Comparison of ENCODE assay signal across 18 cellular contexts in genomic region chr6:169866668-169867521, GRCh38.
DNase-seq lines count a peak whose midpoint lies in the region; ATAC-seq, FAIRE-seq and TF ChIP-seq lines count a peak whose summit lies in the region.
"Had no signal": no experiment of that assay in that cellular context is flagged by ENCODE, and none has a peak within 500 bp of the region (broad histone marks: within the 10 kb centered on the region; RNA-seq: fewer than 3 reads in every experiment).

No MANE protein-coding gene starts in this region.

- no peak overlapping the region for H2AK5ac ChIP-seq in neuronal stem cell (ENCODE audit: low read depth, low read length)

- H2BK12ac ChIP-seq in neuronal stem cell (ENCODE audit: low read length) = no peak overlapping the region

- H2BK15ac ChIP-seq in neuronal stem cell (ENCODE audit: low read length) = no peak overlapping the region

- no peak overlapping the region for H3K18ac ChIP-seq in neuronal stem cell (ENCODE audit: low read length)

- H3K4me2 ChIP-seq in neuronal stem cell (ENCODE audit: insufficient read depth, low read length, poor library complexity, severe bottlenecking) = no peak overlapping the region
- H3K4me2 ChIP-seq in hepatocyte = no peak overlapping the region
- H3K4me2 ChIP-seq: KMS-11 had no signal

- H3K14ac ChIP-seq in neuronal stem cell (ENCODE audit: low read length) = no peak overlapping the region

- H3K4me1 ChIP-seq in neuronal stem cell (ENCODE audit: control insufficient read depth in 2 of 2, insufficient read depth in 1 of 2, low read depth in 1 of 2, low read length in 2 of 2) = no peaks in the 10 kb centered on the region
- H3K4me1 ChIP-seq in vagina = peaks cover 11% of the 10 kb centered on the region
- peaks cover 10% of the 10 kb centered on the region for H3K4me1 ChIP-seq in hepatocyte (ENCODE audit: insufficient read depth)
- H3K4me1 ChIP-seq: BE2C, SJCRH30 had no signal

- H2BK5ac ChIP-seq in neuronal stem cell (ENCODE audit: low read length) = no peak overlapping the region

- no peak overlapping the region for H4K91ac ChIP-seq in neuronal stem cell (ENCODE audit: low read depth, low read length, poor library complexity)

- H4K8ac ChIP-seq in neuronal stem cell (ENCODE audit: low read depth, low read length) = peak overlapping the region; percentile 29

- WGBS in neuronal stem cell (ENCODE audit: extremely low coverage in 2 of 2, insufficient read length in 2 of 2, insufficient replicate concordance in 1 of 2), 2 donors = no CpG with 5 or more reads among the region's 18 CpGs
- WGBS in hepatocyte (ENCODE audit: low lambda C conversion rate, missing lambda C conversion rate) = 90% methylated on average over 18 of the region's 18 CpGs

- no peaks in the 10 kb centered on the region for H3K79me1 ChIP-seq in neuronal stem cell (ENCODE audit: low read depth, low read length)

- H2AFZ ChIP-seq in neuronal stem cell (ENCODE audit: low read length) (no peak overlapping the region), hepatocyte (no peak overlapping the region)

- TF ChIP-seq POLR2A in vagina (IDR thresholded peaks at IDR 0.05) = no peak

- H3K9me3 ChIP-seq in neuronal stem cell (replicated peaks in 1 of 2; ENCODE audit: control insufficient read depth in 2 of 2, insufficient read depth in 1 of 2, low read depth in 1 of 2, low read length in 2 of 2) (peaks cover 0 to 4% of the 10 kb centered on the region in 2 donors), vagina (no peaks in the 10 kb centered on the region), hepatocyte (ENCODE audit: low read depth) (no peaks in the 10 kb centered on the region)
- H3K9me3 ChIP-seq: BE2C, SJCRH30 had no signal

- H2BK120ac ChIP-seq in neuronal stem cell (ENCODE audit: low read depth, low read length) = no peak overlapping the region

- DNase-seq in cardiac septum (ENCODE audit: low spot score) (peak; percentile 14), left ventricle myocardium superior (no peak), bronchial epithelial cell (ENCODE audit: low read depth) (no peak), neuronal stem cell (ENCODE audit: low spot score) (no peak), vagina (ENCODE audit: extremely low spot score in 2 of 2) (peak; percentile 74 to 77), NCI-H1417 (lab: John Stamatoyannopoulos, UW) (no peak), hepatocyte (ENCODE audit: low spot score) (no peak)
- DNase-seq: BE2C; CD8-positive, alpha-beta memory T cell; H9; NCI-H1436 treated with DMSO at 0.1 percent for 48 hours; NCI-H2029; NCI-H345; NCI-H524 treated with DMSO at 0.1 percent for 48 hours; SJCRH30 had no signal

- H3K79me2 ChIP-seq in hepatocyte = no peaks in the 10 kb centered on the region

- H4K20me1 ChIP-seq in hepatocyte (ENCODE audit: insufficient read depth, poor library complexity, severe bottlenecking) = no peaks in the 10 kb centered on the region

- peak; percentile 76 for FAIRE-seq in bronchial epithelial cell (lab: Jason Lieb, UNC)
- FAIRE-seq: D721Med had no signal

- no peaks in the 10 kb centered on the region for H3K9me2 ChIP-seq in hepatocyte (replicated peaks; ENCODE audit: insufficient read depth)

- H3K27me3 ChIP-seq in bronchial epithelial cell (ENCODE audit: control insufficient read depth, insufficient read depth, low read length) = no peaks in the 10 kb centered on the region
- H3K27me3 ChIP-seq in neuronal stem cell (ENCODE audit: control insufficient read depth in 3 of 3, insufficient read depth in 3 of 3, low read depth in 1 of 3, low read length in 3 of 3) = peaks cover 0 to 4% (median 0%) of the 10 kb centered on the region in 3 experiments
- no peaks in the 10 kb centered on the region for H3K27me3 ChIP-seq in vagina
- H3K27me3 ChIP-seq in hepatocyte = no peaks in the 10 kb centered on the region
- H3K27me3 ChIP-seq: BE2C, SJCRH30 had no signal

- no peak overlapping the region for H3K9ac ChIP-seq in neuronal stem cell (ENCODE audit: low read depth, low read length, poor library complexity)
- H3K9ac ChIP-seq: KMS-11 had no signal

- intact Hi-C loops in cardiac septum (cut with DNase I) = no loop called here
- intact Hi-C loops in left ventricle myocardium superior (cut with micrococcal nuclease) = no loop called here
- intact Hi-C loops in vagina (cut with DNase I) = no loop called here

- ATAC-seq in left ventricle myocardium superior (no peak), GM21381 (IDR thresholded peaks at IDR 0.05; ENCODE audit: unreplicated experiment) (no peak)

- H3K4ac ChIP-seq in neuronal stem cell (ENCODE audit: low read length) = no peak overlapping the region

- no peak overlapping the region for H3K4me3 ChIP-seq in bronchial epithelial cell (ENCODE audit: low read depth, low read length)
- H3K4me3 ChIP-seq in neuronal stem cell (ENCODE audit: low read length in 2 of 2) = no peak overlapping the region
- H3K4me3 ChIP-seq in vagina = no peak overlapping the region
- no peak overlapping the region for H3K4me3 ChIP-seq in hepatocyte
- H3K4me3 ChIP-seq: SJCRH30 had no signal

- no peak overlapping the region for H3K23ac ChIP-seq in neuronal stem cell (ENCODE audit: low read depth, low read length, poor library complexity)

- no peak for TF ChIP-seq CTCF in bronchial epithelial cell (IDR thresholded peaks at IDR 0.05; ENCODE audit: insufficient read depth, low read length, severe bottlenecking)
- TF ChIP-seq CTCF in vagina (IDR thresholded peaks at IDR 0.05) = no peak
- TF ChIP-seq CTCF in hepatocyte (IDR thresholded peaks at IDR 0.05; ENCODE audit: poor library complexity) = no peak

- H3K27ac ChIP-seq in neuronal stem cell (replicated peaks; ENCODE audit: low read length) = no peak overlapping the region
- H3K27ac ChIP-seq in vagina = no peak overlapping the region
- H3K27ac ChIP-seq in hepatocyte = no peak overlapping the region
- H3K27ac ChIP-seq: KMS-11, SJCRH30 had no signal

- H3K36me3 ChIP-seq in bronchial epithelial cell (ENCODE audit: control insufficient read depth, insufficient read depth, low read length) (no peaks in the 10 kb centered on the region), neuronal stem cell (replicated peaks in 1 of 2; ENCODE audit: control insufficient read depth in 2 of 2, insufficient read depth in 2 of 2, low read length in 2 of 2) (no peaks in the 10 kb centered on the region), vagina (no peaks in the 10 kb centered on the region), hepatocyte (replicated peaks; ENCODE audit: insufficient read depth, low read depth) (no peaks in the 10 kb centered on the region)
- H3K36me3 ChIP-seq: BE2C, SJCRH30 had no signal

Comparison
In these comparisons a context has a peak if more than half of its experiments do, and no peak if none do; other contexts are left out.
1. DNase-seq: peak in cardiac septum (single experiment) and vagina (2 of 2); none in left ventricle myocardium superior (single experiment), bronchial epithelial cell (single experiment), neuronal stem cell (single experiment), NCI-H1417 (0 of 3) and hepatocyte (single experiment).